15 cellular contexts compared by ENCODE assay signal in genomic region chr3:46400000-46400734, GRCh38. TPM values are rescaled to one million over a fixed set of nuclear protein-coding genes. Genes with fewer than 3 reads are reported as not detected.
A peak's percentile ranks its signal among the peaks of the same experiment; 100 is the strongest.
DNase-seq lines count a peak whose midpoint lies in the region; FAIRE-seq and TF ChIP-seq lines count a peak whose summit lies in the region.
"Had no signal": no experiment of that assay in that cellular context is flagged by ENCODE, and none has a peak within 500 bp of the region (broad histone marks: within the 10 kb centered on the region; RNA-seq: fewer than 3 reads in every experiment).

No MANE protein-coding gene starts in this region.

- no peak for TF ChIP-seq CTCF in bronchial epithelial cell (IDR thresholded peaks at IDR 0.05; ENCODE audit: insufficient read depth, low read length, severe bottlenecking)

- DNase-seq in GM03348 (ENCODE audit: low spot score), result peak; percentile 33
- DNase-seq in NCI-H2227 treated with DMSO at 0.1 percent for 48 hours (lab: John Stamatoyannopoulos, UW), result peak; percentile 65
- DNase-seq in bronchial epithelial cell (ENCODE audit: low read depth), result peak; percentile 75
- DNase-seq in non-pigmented ciliary epithelial cell (ENCODE audit: low read depth), result peak; percentile 20
- no peak for DNase-seq in central memory CD4-positive, alpha-beta T cell
- no peak for DNase-seq in amniotic stem cell (lab: John Stamatoyannopoulos, UW)
- DNase-seq in NCI-H2196 treated with DMSO at 0.1 percent for 48 hours (lab: John Stamatoyannopoulos, UW; ENCODE audit: unreplicated experiment), result no peak
- DNase-seq: activated B cell treated with CpG ODN at 0.5 μM for 24 hours; CD4-positive, alpha-beta memory T cell; NCI-H1092; NCI-H69; SK-N-SH had no signal

- no peaks in the 10 kb centered on the region for H3K36me3 ChIP-seq in bronchial epithelial cell (ENCODE audit: control insufficient read depth, insufficient read depth, low read length)

- H3K4me3 ChIP-seq in bronchial epithelial cell (ENCODE audit: low read depth, low read length), result no peak overlapping the region
- H3K4me3 ChIP-seq: skin epidermis had no signal

- no peaks in the 10 kb centered on the region for H3K27me3 ChIP-seq in bronchial epithelial cell (ENCODE audit: control insufficient read depth, insufficient read depth, low read length)

- no peak for FAIRE-seq in bronchial epithelial cell (lab: Jason Lieb, UNC)

RNA-seq across cellular contexts. Expression of gene CCRL2, which starts 6.9 kb away (rescaled TPM):
- total RNA-seq in bronchial epithelial cell, result 0.13 and 0.26 TPM in 2 replicates

RNA-seq across cellular contexts. Expression of gene CCR5, which starts 29.4 kb away (rescaled TPM):
- total RNA-seq in bronchial epithelial cell, result not detected in 2 replicates
- total RNA-seq: HT-29, kidney epithelial cell had no signal

RNA-seq across cellular contexts. Expression of gene CCR2, which starts 46.3 kb away (rescaled TPM):
- total RNA-seq in bronchial epithelial cell, result 0.13 TPM in 1 of 2 replicates, not detected in the other
- total RNA-seq: HT-29, kidney epithelial cell had no signal

Comparison
In these comparisons a context has a peak if more than half of its experiments do, and no peak if none do; other contexts are left out.
1. DNase-seq: peak in GM03348 (single experiment), NCI-H2227 treated with DMSO at 0.1 percent for 48 hours (single experiment), bronchial epithelial cell (single experiment) and non-pigmented ciliary epithelial cell (single experiment); none in central memory CD4-positive, alpha-beta T cell (single experiment), amniotic stem cell (single experiment) and NCI-H2196 treated with DMSO at 0.1 percent for 48 hours (single experiment).